In the genomic region with DNA sequence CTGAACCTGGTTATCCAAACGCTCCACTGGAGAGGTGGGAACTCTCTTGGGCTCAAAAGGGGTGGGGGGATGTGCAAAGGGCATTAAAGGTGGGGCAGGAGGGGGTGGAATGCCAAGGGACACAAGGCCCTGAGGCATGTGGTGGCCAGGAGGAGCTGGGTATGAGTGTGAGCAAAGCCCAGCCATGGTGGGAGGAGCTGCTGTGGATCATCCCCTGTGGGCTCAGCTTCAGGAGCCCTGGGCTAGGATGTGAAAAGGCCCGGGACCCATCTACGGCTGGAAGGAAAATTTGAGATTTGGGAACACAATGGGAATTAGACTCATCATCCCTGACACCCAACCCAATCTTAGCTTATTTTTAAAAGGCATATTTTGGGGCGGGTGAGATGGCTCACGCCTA, we compare ENCODE assay signal across 24 cellular contexts. TPM values are rescaled to one million over a fixed set of nuclear protein-coding genes. Genes with fewer than 3 reads are reported as not detected.
DNase-seq lines count a peak whose midpoint lies in the region; ATAC-seq and TF ChIP-seq lines count a peak whose summit lies in the region.
"Had no signal": no experiment of that assay in that cellular context is flagged by ENCODE, and none has a peak within 500 bp of the region (broad histone marks: within the 10 kb centered on the region; RNA-seq: fewer than 3 reads in every experiment).

No MANE protein-coding gene starts in this region.

- H3K4me3 ChIP-seq in heart left ventricle (no peak overlapping the region), heart right ventricle (no peak overlapping the region), coronary artery (no peak overlapping the region), osteoblast (ENCODE audit: insufficient read depth, low read length) (no peak overlapping the region), thoracic aorta (no peak overlapping the region)
- H3K4me3 ChIP-seq: body of pancreas had no signal

- TF ChIP-seq POLR2A in heart left ventricle (IDR thresholded peaks at IDR 0.05), result no peak

- peaks cover 35% of the 10 kb centered on the region for H3K79me2 ChIP-seq in osteoblast (ENCODE audit: insufficient read depth, low read length)

- H3K9me3 ChIP-seq in heart left ventricle, result no peaks in the 10 kb centered on the region
- H3K9me3 ChIP-seq in heart right ventricle, result no peaks in the 10 kb centered on the region
- H3K9me3 ChIP-seq in osteoblast (ENCODE audit: low read depth, low read length), result no peaks in the 10 kb centered on the region
- no peaks in the 10 kb centered on the region for H3K9me3 ChIP-seq in thoracic aorta
- H3K9me3 ChIP-seq: body of pancreas, Caco-2 had no signal

- DNase-seq in heart left ventricle, result no peak
- DNase-seq in heart right ventricle, result no peak
- no peak for DNase-seq in coronary artery (ENCODE audit: low spot score)
- peak; percentile 67 for DNase-seq in osteoblast (ENCODE audit: insufficient read length, low spot score, missing footprints)
- no peak for DNase-seq in thoracic aorta (ENCODE audit: low spot score)
- no peak for DNase-seq in caudate nucleus (lab: John Stamatoyannopoulos, UW)
- no peak for DNase-seq in SIG-M5 treated with dmso at 0.1 percent for 504 hours (lab: John Stamatoyannopoulos, UW; ENCODE audit: unreplicated experiment)
- DNase-seq in mucosa of gallbladder (ENCODE audit: low spot score), result no peak
- DNase-seq: activated B cell treated with CpG ODN at 0.5 μM for 24 hours; activated CD4-positive, alpha-beta T cell treated with anti-CD3 and anti-CD28 coated beads, Interleukin-2, amount 50 U/mL, for 48 hours; activated gamma-delta T cell; activated naive CD8-positive, alpha-beta T cell treated with anti-CD3 and anti-CD28 coated beads, Interleukin-2, amount 50 U/mL, for 24 hours; body of pancreas; Caco-2; cortex of kidney; DND-41; head of caudate nucleus; left colon; NCI-H1436; NCI-H2171; small intestine; stimulated activated naive CD4-positive, alpha-beta T cell treated with Interleukin-2 at 50 U/mL for 16 hours; T-helper 9 cell had no signal

- H3K4me1 ChIP-seq in heart left ventricle, result peaks cover 7 to 99% (median 84%) of the 10 kb centered on the region in 12 donors
- H3K4me1 ChIP-seq in heart right ventricle, result peaks cover 45 to 100% (median 89%) of the 10 kb centered on the region in 9 donors
- H3K4me1 ChIP-seq in osteoblast (ENCODE audit: insufficient read depth, low read length), result peaks cover 27% of the 10 kb centered on the region
- peaks cover 32 to 72% of the 10 kb centered on the region in 2 donors for H3K4me1 ChIP-seq in thoracic aorta (ENCODE audit: control insufficient read depth in 1 of 2, low read depth in 2 of 2)

- peaks cover 2% of the 10 kb centered on the region for H4K20me1 ChIP-seq in osteoblast (ENCODE audit: insufficient read depth, low read length)

- peaks cover 0 to 10% (median 0%) of the 10 kb centered on the region in 9 donors for H3K36me3 ChIP-seq in heart left ventricle
- peaks cover 0 to 50% (median 0%) of the 10 kb centered on the region in 9 donors for H3K36me3 ChIP-seq in heart right ventricle
- no peaks in the 10 kb centered on the region for H3K36me3 ChIP-seq in osteoblast (ENCODE audit: insufficient read depth, low read length)
- H3K36me3 ChIP-seq in thoracic aorta, result no peaks in the 10 kb centered on the region

- peak overlapping the region in 7 of 12 donors; percentile 52 to 89 (median 76) for H3K27ac ChIP-seq in heart left ventricle
- H3K27ac ChIP-seq in heart right ventricle, result peak overlapping the region in 3 of 10 donors; percentile 67 to 91 (median 68)
- peak overlapping the region; percentile 73 to 88 for H3K27ac ChIP-seq in coronary artery
- no peak overlapping the region for H3K27ac ChIP-seq in osteoblast (ENCODE audit: low read depth, low read length)
- H3K27ac ChIP-seq in thoracic aorta, result peak overlapping the region; percentile 71 to 85
- H3K27ac ChIP-seq in caudate nucleus (ENCODE audit: low read depth, low read length), result no peak overlapping the region
- H3K27ac ChIP-seq: body of pancreas had no signal

- ATAC-seq in heart left ventricle (no peak), heart right ventricle (no peak), thoracic aorta (ENCODE audit: insufficient number of reproducible peaks, low FRiP score, low read depth) (no peak)
- ATAC-seq: activated naive CD8-positive, alpha-beta T cell treated with anti-CD3 and anti-CD28 coated beads, Interleukin-2, amount 50 U/mL, for 24 hours; body of pancreas; left colon; SK-N-SH treated with all-trans-retinoic acid at 6 μM for 48 hours had no signal

- intact Hi-C loops in heart left ventricle (cut with DNase I) (loop anchor here in 4 of 10 donors (2.0 to 5.0 kb wide), 2 partner anchors 33 to 34 kb away; partner anchors contain the start of gene MGLL (in 4 of the 4)), heart right ventricle (cut with DNase I) (loop anchor here in 3 of 10 donors (5.0 kb wide), 2 partner anchors 33 to 42 kb away; partner anchors contain the start of gene MGLL (in 3 of the 3))

- TF ChIP-seq CTCF in heart left ventricle (IDR thresholded peaks at IDR 0.05) (no peak), heart right ventricle (IDR thresholded peaks at IDR 0.05) (no peak), coronary artery (IDR thresholded peaks at IDR 0.05) (no peak), osteoblast (IDR thresholded peaks at IDR 0.05; ENCODE audit: extremely low read depth, low read depth, low read length) (no peak), thoracic aorta (IDR thresholded peaks at IDR 0.05) (no peak)

- WGBS in heart left ventricle, 4 donors, result 80 to 87% (median 84%) methylated on average over 5 of the region's 5 CpGs
- WGBS in heart right ventricle, 2 donors, result 87 to 92% methylated on average over 5 of the region's 5 CpGs

- no peaks in the 10 kb centered on the region for H3K27me3 ChIP-seq in heart left ventricle
- H3K27me3 ChIP-seq in heart right ventricle, result no peaks in the 10 kb centered on the region
- no peaks in the 10 kb centered on the region for H3K27me3 ChIP-seq in osteoblast (ENCODE audit: insufficient read depth, low read length)
- H3K27me3 ChIP-seq in thoracic aorta (replicated peaks; ENCODE audit: insufficient read depth), result no peaks in the 10 kb centered on the region
- H3K27me3 ChIP-seq: body of pancreas had no signal

- no peak overlapping the region for H2AFZ ChIP-seq in osteoblast (ENCODE audit: low read length)

- no peak overlapping the region for H3K4me2 ChIP-seq in osteoblast (ENCODE audit: insufficient read depth, low read length)

RNA-seq across cellular contexts. Expression of gene MGLL, which starts 33.3 kb away (rescaled TPM):
- total RNA-seq in heart left ventricle (100 to 1,000 TPM in 1 of 9 donors, 10 to 100 TPM in 8; 41.8 to 119 (median 78.9) TPM), heart right ventricle (100 to 1,000 TPM in 1 of 10 donors, 10 to 100 TPM in 9; 52.0 to 103 (median 69.7) TPM), osteoblast (10.6 and 18.1 TPM in 2 replicates), thoracic aorta (10 to 100 TPM; 57.6 to 71.8 TPM), mucosa of gallbladder (193 TPM)
- polyA plus RNA-seq in heart left ventricle (10 to 100 TPM; 38.5 to 90.7 TPM), heart right ventricle (10 to 100 TPM; 35.7 to 61.5 TPM)

Comparison
In these comparisons a context has a peak if more than half of its experiments do, and no peak if none do; other contexts are left out.
1. H3K27ac ChIP-seq: peak in heart left ventricle (7 of 12), coronary artery (2 of 2) and thoracic aorta (2 of 2); none in osteoblast (single experiment) and caudate nucleus (single experiment).